ENCODE assay signal across 21 cellular contexts in the genomic region with DNA sequence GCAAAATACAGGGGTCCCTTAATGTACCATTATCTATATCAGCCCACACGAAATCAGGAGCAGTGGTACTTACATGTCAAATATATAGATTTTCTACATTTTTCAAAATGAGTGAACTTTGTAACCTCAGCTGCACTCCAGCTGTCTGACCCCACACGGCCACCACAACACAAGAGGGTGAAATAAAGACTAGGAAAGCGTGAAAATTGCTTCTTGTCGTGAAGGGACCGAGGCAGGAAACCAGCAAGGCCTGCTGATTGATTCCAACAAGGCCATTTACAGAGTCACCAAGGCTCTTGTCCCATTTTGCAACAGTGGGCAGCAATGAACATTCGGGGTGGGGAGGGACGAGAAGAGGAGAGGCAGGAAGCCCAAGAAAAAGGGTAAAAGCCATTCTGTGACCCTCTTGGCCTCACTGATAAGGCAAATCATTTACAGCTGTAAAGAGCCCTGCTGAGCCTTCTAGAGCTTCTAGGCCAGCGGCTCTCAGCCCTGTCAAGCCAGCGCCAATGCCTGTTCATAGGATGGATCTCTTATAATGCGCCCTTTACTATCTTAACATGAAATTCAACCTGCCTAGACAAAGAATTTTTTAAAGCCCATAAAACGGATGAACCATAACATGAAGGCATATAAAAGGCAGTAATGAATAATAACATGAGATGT.
DNase-seq lines count a peak whose midpoint lies in the region; ATAC-seq and TF ChIP-seq lines count a peak whose summit lies in the region.
"Had no signal": no experiment of that assay in that cellular context is flagged by ENCODE, and none has a peak within 500 bp of the region (broad histone marks: within the 10 kb centered on the region; RNA-seq: fewer than 3 reads in every experiment).

No MANE protein-coding gene starts in this region.

- H3K27ac ChIP-seq in esophagus muscularis mucosa (replicated peaks in 1 of 4), result no peak overlapping the region
- H3K27ac ChIP-seq: A549 had no signal

- H3K36me3 ChIP-seq in H7 (replicated peaks; ENCODE audit: control insufficient read depth, insufficient read depth, low read length), result no peaks in the 10 kb centered on the region
- H3K36me3 ChIP-seq in esophagus muscularis mucosa, result no peaks in the 10 kb centered on the region

- peaks cover 14% of the 10 kb centered on the region for H3K4me1 Mint-ChIP-seq in nephron
- H3K4me1 Mint-ChIP-seq in stimulated activated memory B cell treated with anti-CD40 and anti-IgM and Interleukin-4, amounts not matched to agents 10 μg/mL and 1 μg/mL and 100 μg/mL, for 72 hours, result no peaks in the 10 kb centered on the region
- H3K4me1 Mint-ChIP-seq: IgD-negative memory B cell had no signal

- TF ChIP-seq CTCF in esophagus muscularis mucosa (IDR thresholded peaks at IDR 0.05) (no peak), nephron (IDR thresholded peaks at IDR 0.05; ENCODE audit: unreplicated experiment in 3 of 3) (no peak)

- 77% methylated on average over 11 of the region's 11 CpGs for WGBS in esophagus muscularis mucosa

- H3K9me3 Mint-ChIP-seq in nephron, result no peaks in the 10 kb centered on the region
- peaks cover 2% of the 10 kb centered on the region for H3K9me3 Mint-ChIP-seq in stimulated activated memory B cell treated with anti-CD40 and anti-IgM and Interleukin-4, amounts not matched to agents 10 μg/mL and 1 μg/mL and 100 μg/mL, for 72 hours
- H3K9me3 Mint-ChIP-seq: CD4-positive, alpha-beta T cell; H9 had no signal

- peak overlapping the region in 2 of 3 experiments; percentile 67 to 75 for H3K27ac Mint-ChIP-seq in nephron
- H3K27ac Mint-ChIP-seq in stimulated activated memory B cell treated with anti-CD40 and anti-IgM and Interleukin-4, amounts not matched to agents 10 μg/mL and 1 μg/mL and 100 μg/mL, for 72 hours, result no peak overlapping the region
- H3K27ac Mint-ChIP-seq: CD4-positive, alpha-beta T cell; IgD-negative memory B cell had no signal

- H3K27me3 ChIP-seq in H7 (ENCODE audit: control insufficient read depth, insufficient read depth, low read length) (no peaks in the 10 kb centered on the region), esophagus muscularis mucosa (no peaks in the 10 kb centered on the region)

- no peaks in the 10 kb centered on the region for H3K36me3 Mint-ChIP-seq in nephron (ENCODE audit: low read depth)
- H3K36me3 Mint-ChIP-seq in stimulated activated memory B cell treated with anti-CD40 and anti-IgM and Interleukin-4, amounts not matched to agents 10 μg/mL and 1 μg/mL and 100 μg/mL, for 72 hours, result no peaks in the 10 kb centered on the region
- H3K36me3 Mint-ChIP-seq: IgD-negative memory B cell had no signal

- DNase-seq in H7 (peak; percentile 36), NCI-H526 treated with DMSO at 0.1 percent for 48 hours (lab: John Stamatoyannopoulos, UW) (peak; percentile 55), esophagus muscularis mucosa (ENCODE audit: extremely low spot score) (peak; percentile 53), DMS53 (lab: John Stamatoyannopoulos, UW) (no peak)
- DNase-seq: Caco-2; CD4-positive, alpha-beta T cell; H9; Karpas-422; NCI-H1436; NCI-H1930; NCI-H774; OCI-M1; RPMI8226; SIG-M5 had no signal

- intact Hi-C loops in esophagus muscularis mucosa (cut with DNase I), result no loop called here

- no peak overlapping the region for H3K4me3 Mint-ChIP-seq in nephron
- no peak overlapping the region for H3K4me3 Mint-ChIP-seq in stimulated activated memory B cell treated with anti-CD40 and anti-IgM and Interleukin-4, amounts not matched to agents 10 μg/mL and 1 μg/mL and 100 μg/mL, for 72 hours
- H3K4me3 Mint-ChIP-seq: CD4-positive, alpha-beta T cell; IgD-negative memory B cell had no signal

- no peaks in the 10 kb centered on the region for H3K4me1 ChIP-seq in esophagus muscularis mucosa
- H3K4me1 ChIP-seq: A549, Caco-2 had no signal

- no peak for TF ChIP-seq EP300 in esophagus muscularis mucosa (IDR thresholded peaks at IDR 0.05)

- peaks cover 3% of the 10 kb centered on the region for H3K27me3 Mint-ChIP-seq in nephron (ENCODE audit: low read depth)
- peaks cover 40% of the 10 kb centered on the region for H3K27me3 Mint-ChIP-seq in stimulated activated memory B cell treated with anti-CD40 and anti-IgM and Interleukin-4, amounts not matched to agents 10 μg/mL and 1 μg/mL and 100 μg/mL, for 72 hours

- H3K4me3 ChIP-seq in H7 (ENCODE audit: insufficient read depth, low read depth, low read length) (no peak overlapping the region), esophagus muscularis mucosa (no peak overlapping the region)
- H3K4me3 ChIP-seq: A549, GM12878 had no signal

- no peak for TF ChIP-seq POLR2A in esophagus muscularis mucosa (IDR thresholded peaks at IDR 0.05; ENCODE audit: low read depth)

- no peak for ATAC-seq in stimulated activated memory B cell treated with anti-CD40 and anti-IgM and Interleukin-4, amounts not matched to agents 10 μg/mL and 1 μg/mL and 100 μg/mL, for 72 hours
- ATAC-seq in GM18498 (IDR thresholded peaks at IDR 0.05; ENCODE audit: unreplicated experiment), result no peak
- no peak for ATAC-seq in GM21737 (IDR thresholded peaks at IDR 0.05; ENCODE audit: unreplicated experiment)
- ATAC-seq: A549, GM12878 had no signal

- H3K9me3 ChIP-seq in esophagus muscularis mucosa, result no peaks in the 10 kb centered on the region
- H3K9me3 ChIP-seq: A549, Caco-2 had no signal
